2 cellular contexts compared by ENCODE assay signal in genomic region chr1:6581561-6582305, GRCh38.
TF ChIP-seq lines count a peak whose summit lies in the region.

No MANE protein-coding gene starts in this region.

TF ChIP-seq in SK-N-SH, 30 proteins besides CTCF, POLR2A, EP300 and RAD21 (continued from another document):
- TF ChIP-seq TEAD4 (IDR thresholded peaks at IDR 0.05; ENCODE audit: borderline replicate concordance, insufficient read depth) (no peak), GABPA (IDR thresholded peaks at IDR 0.05; ENCODE audit: low read depth) (no peak), IRF3 (IDR thresholded peaks at IDR 0.05; ENCODE audit: low read depth, low read length) (no peak), USF1 (IDR thresholded peaks at IDR 0.05; ENCODE audit: borderline replicate concordance, low read depth) (no peak), TCF12 (IDR thresholded peaks at IDR 0.05) (no peak), ZBTB33 (IDR thresholded peaks at IDR 0.05; ENCODE audit: borderline replicate concordance, low read depth) (no peak), ELF1 (IDR thresholded peaks at IDR 0.05) (no peak), REST (IDR thresholded peaks at IDR 0.05; ENCODE audit: low read depth, low read length) (no peak), NFIC (IDR thresholded peaks at IDR 0.05; ENCODE audit: borderline replicate concordance) (no peak), CHD2 (IDR thresholded peaks at IDR 0.05; ENCODE audit: low read length, partially characterized antibody) (no peak)

TF ChIP-seq in SK-N-SH treated with all-trans-retinoic acid at 6 μM for 48 hours, 23 proteins besides CTCF, POLR2A, EP300 and RAD21 (continued from another document):
- TF ChIP-seq TCF4 (CRISPR knock-in tag; IDR thresholded peaks at IDR 0.05; ENCODE audit: borderline replicate concordance), result no peak
- no peak for TF ChIP-seq RARB (CRISPR knock-in tag; IDR thresholded peaks at IDR 0.05)
- no peak for TF ChIP-seq ESRRG (CRISPR knock-in tag; IDR thresholded peaks at IDR 0.05)
